22 cellular contexts compared by ENCODE assay signal in the genomic region with DNA sequence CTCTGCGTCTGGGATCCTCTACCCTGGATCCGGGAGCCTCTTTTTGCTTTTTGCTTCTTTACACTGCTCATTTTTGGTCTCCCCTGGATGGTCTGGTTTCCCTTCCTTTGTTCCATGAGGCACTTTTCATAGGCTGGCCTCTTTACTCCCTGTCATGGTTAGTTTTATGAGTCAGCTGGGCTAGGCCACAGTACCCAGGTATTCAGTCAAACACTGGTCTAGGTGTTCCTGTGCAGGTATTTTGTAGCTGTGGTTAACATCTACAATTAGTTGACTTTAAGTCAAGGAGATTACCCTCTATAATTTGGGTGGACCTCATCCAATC. TPM values are rescaled to one million over a fixed set of nuclear protein-coding genes. Genes with fewer than 3 reads are reported as not detected.
DNase-seq lines count a peak whose midpoint lies in the region; ATAC-seq and TF ChIP-seq lines count a peak whose summit lies in the region.
"Had no signal": no experiment of that assay in that cellular context is flagged by ENCODE, and none has a peak within 500 bp of the region (broad histone marks: within the 10 kb centered on the region; RNA-seq: fewer than 3 reads in every experiment).

No MANE protein-coding gene starts in this region.

- no TSS peak for BruUV-seq in A673 (replicated peaks; lab: Mats Ljungman, UMichigan)

- no peak overlapping the region for H3K27ac Mint-ChIP-seq in activated T-cell treated with anti-CD3 and anti-CD28 coated beads, Interleukin-2, amount 50 U/mL, for 72 hours
- H3K27ac Mint-ChIP-seq in activated CD8-positive, alpha-beta T cell treated with anti-CD3 and anti-CD28 coated beads, Interleukin-2, amount 10 ng/mL, durations not matched to agents 7 days and 5 days: peak overlapping the region; percentile 22
- H3K27ac Mint-ChIP-seq: activated T-cell treated with anti-CD3 and anti-CD28 coated beads, Interleukin-2, amount 50 U/mL, for 24 hours; progenitor cell of endocrine pancreas had no signal

- DNase-seq in activated T-cell treated with anti-CD3 and anti-CD28 coated beads, Interleukin-2, amount 50 U/mL, for 72 hours: no peak
- DNase-seq in activated T-cell treated with anti-CD3 and anti-CD28 coated beads for 4 hours (no peak), esophagus squamous epithelium (lab: John Stamatoyannopoulos, UW) (no peak), thoracic aorta (ENCODE audit: low spot score) (no peak), A673 (ENCODE audit: low spot score) (no peak)
- no peak for DNase-seq in activated CD8-positive, alpha-beta T cell treated with anti-CD3 and anti-CD28 coated beads, Interleukin-2, amount 10 ng/mL, durations not matched to agents 7 days and 5 days
- DNase-seq: activated CD4-positive, alpha-beta T cell treated with anti-CD3 and anti-CD28 coated beads, Interleukin-2, amount 50 U/mL, for 48 hours; activated naive CD4-positive, alpha-beta T cell treated with anti-CD3 and anti-CD28 coated beads, Interleukin-2, amount 50 U/mL, for 16 hours; activated T-cell treated with anti-CD3 and anti-CD28 coated beads, Interleukin-2, amount 50 U/mL, for 24 hours; brain microvascular endothelial cell; Calu3; EL; heart right ventricle; left ventricle myocardium superior; NCI-H146; NCI-H774; stimulated activated naive CD4-positive, alpha-beta T cell treated with Interleukin-2 at 50 U/mL for 16 hours; upper lobe of left lung had no signal

- CTCF ChIA-PET in activated CD8-positive, alpha-beta T cell treated with anti-CD3 and anti-CD28 coated beads, Interleukin-2, amount 10 ng/mL, durations not matched to agents 7 days and 5 days (lab: Charles Lee): no interaction called here
- CTCF ChIA-PET in A673 (lab: Charles Lee): no interaction called here

- peaks cover 22% of the 10 kb centered on the region for H3K27me3 Mint-ChIP-seq in activated T-cell treated with anti-CD3 and anti-CD28 coated beads, Interleukin-2, amount 50 U/mL, for 72 hours (ENCODE audit: low read depth)
- peaks cover 2% of the 10 kb centered on the region for H3K27me3 Mint-ChIP-seq in activated CD8-positive, alpha-beta T cell treated with anti-CD3 and anti-CD28 coated beads, Interleukin-2, amount 10 ng/mL, durations not matched to agents 7 days and 5 days (ENCODE audit: low read depth)

- H3K9me3 Mint-ChIP-seq in activated T-cell treated with anti-CD3 and anti-CD28 coated beads, Interleukin-2, amount 50 U/mL, for 72 hours: no peaks in the 10 kb centered on the region
- no peaks in the 10 kb centered on the region for H3K9me3 Mint-ChIP-seq in activated CD8-positive, alpha-beta T cell treated with anti-CD3 and anti-CD28 coated beads, Interleukin-2, amount 10 ng/mL, durations not matched to agents 7 days and 5 days (ENCODE audit: insufficient read depth)
- H3K9me3 Mint-ChIP-seq: activated T-cell treated with anti-CD3 and anti-CD28 coated beads, Interleukin-2, amount 50 U/mL, for 24 hours had no signal

- POLR2A ChIA-PET in activated CD8-positive, alpha-beta T cell treated with anti-CD3 and anti-CD28 coated beads, Interleukin-2, amount 10 ng/mL, durations not matched to agents 7 days and 5 days (lab: Charles Lee): no interaction called here
- POLR2A ChIA-PET in A673 (lab: Charles Lee; ENCODE audit: low non-redundant PET): no interaction called here

- H3K4me1 Mint-ChIP-seq in activated T-cell treated with anti-CD3 and anti-CD28 coated beads, Interleukin-2, amount 50 U/mL, for 72 hours (ENCODE audit: low read depth): peaks cover 68% of the 10 kb centered on the region
- H3K4me1 Mint-ChIP-seq in activated CD8-positive, alpha-beta T cell treated with anti-CD3 and anti-CD28 coated beads, Interleukin-2, amount 10 ng/mL, durations not matched to agents 7 days and 5 days (ENCODE audit: low read depth): peaks cover 49% of the 10 kb centered on the region

- no peak for TF ChIP-seq POLR2A in esophagus squamous epithelium (IDR thresholded peaks at IDR 0.05)

- ATAC-seq in activated T-cell treated with anti-CD3 and anti-CD28 coated beads, Interleukin-2, amount 50 U/mL, for 72 hours (replicated peaks in 1 of 2): peak; percentile 32 to 33
- ATAC-seq in activated CD8-positive, alpha-beta T cell treated with anti-CD3 and anti-CD28 coated beads, Interleukin-2, amount 10 ng/mL, durations not matched to agents 7 days and 5 days: no peak
- no peak for ATAC-seq in thoracic aorta (ENCODE audit: insufficient number of reproducible peaks, low FRiP score, low read depth)
- no peak for ATAC-seq in HG03571 (IDR thresholded peaks at IDR 0.05; ENCODE audit: unreplicated experiment)
- ATAC-seq in HG02759 (IDR thresholded peaks at IDR 0.05; ENCODE audit: unreplicated experiment): no peak

- H3K4me3 Mint-ChIP-seq in activated T-cell treated with anti-CD3 and anti-CD28 coated beads, Interleukin-2, amount 50 U/mL, for 72 hours: no peak overlapping the region
- H3K4me3 Mint-ChIP-seq in activated CD8-positive, alpha-beta T cell treated with anti-CD3 and anti-CD28 coated beads, Interleukin-2, amount 10 ng/mL, durations not matched to agents 7 days and 5 days: no peak overlapping the region
- H3K4me3 Mint-ChIP-seq: activated T-cell treated with anti-CD3 and anti-CD28 coated beads, Interleukin-2, amount 50 U/mL, for 24 hours had no signal

- peaks cover 0 to 33% (median 22%) of the 10 kb centered on the region in 3 donors for H3K4me1 ChIP-seq in esophagus squamous epithelium
- H3K4me1 ChIP-seq in thoracic aorta (ENCODE audit: control insufficient read depth in 1 of 2, low read depth in 2 of 2): peaks cover 8 to 54% of the 10 kb centered on the region in 2 donors
- H3K4me1 ChIP-seq in A673 (ENCODE audit: insufficient read depth, low read length, poor library complexity, severe bottlenecking): no peaks in the 10 kb centered on the region

- TF ChIP-seq CTCF in esophagus squamous epithelium (IDR thresholded peaks at IDR 0.05): no peak
- TF ChIP-seq CTCF in thoracic aorta (IDR thresholded peaks at IDR 0.05): no peak
- no peak for TF ChIP-seq CTCF in A673 (conservative IDR thresholded peaks at IDR 0.05; ENCODE audit: low read depth, low read length)

- no peaks in the 10 kb centered on the region for H3K36me3 ChIP-seq in esophagus squamous epithelium
- no peaks in the 10 kb centered on the region for H3K36me3 ChIP-seq in thoracic aorta
- H3K36me3 ChIP-seq in A673 (ENCODE audit: insufficient read depth, low read length, poor library complexity, severe bottlenecking): no peaks in the 10 kb centered on the region
- H3K36me3 ChIP-seq: brain microvascular endothelial cell, heart right ventricle, upper lobe of left lung had no signal

- no peak overlapping the region for H3K4me3 ChIP-seq in esophagus squamous epithelium
- no peak overlapping the region for H3K4me3 ChIP-seq in thoracic aorta
- no peak overlapping the region for H3K4me3 ChIP-seq in A673 (ENCODE audit: low read depth, low read length, poor library complexity, severe bottlenecking)
- H3K4me3 ChIP-seq: coronary artery, heart right ventricle, upper lobe of left lung had no signal

- intact Hi-C loops in esophagus squamous epithelium (cut with DNase I): no loop called here
- intact Hi-C loops in A673 (cut with micrococcal nuclease; ENCODE audit: unreplicated experiment): no loop called here

- H3K9me3 ChIP-seq in esophagus squamous epithelium (no peaks in the 10 kb centered on the region), thoracic aorta (no peaks in the 10 kb centered on the region), A673 (ENCODE audit: low read depth, low read length, poor library complexity, severe bottlenecking) (no peaks in the 10 kb centered on the region)
- H3K9me3 ChIP-seq: upper lobe of left lung had no signal

- WGBS in esophagus squamous epithelium, 2 donors: 94 to 100% methylated on average over 2 of the region's 2 CpGs

- H3K36me3 Mint-ChIP-seq in activated T-cell treated with anti-CD3 and anti-CD28 coated beads, Interleukin-2, amount 50 U/mL, for 72 hours (ENCODE audit: insufficient read depth in 2 of 2): peaks cover 2 to 7% of the 10 kb centered on the region in 2 donors
- H3K36me3 Mint-ChIP-seq in activated CD8-positive, alpha-beta T cell treated with anti-CD3 and anti-CD28 coated beads, Interleukin-2, amount 10 ng/mL, durations not matched to agents 7 days and 5 days (ENCODE audit: low read depth): no peaks in the 10 kb centered on the region

- H3K27ac ChIP-seq in esophagus squamous epithelium (peak overlapping the region in 3 of 4 donors; percentile 5 to 68 (median 51)), thoracic aorta (peak overlapping the region; percentile 63 to 67), A673 (ENCODE audit: low read depth, low read length, poor library complexity, severe bottlenecking) (no peak overlapping the region)
- H3K27ac ChIP-seq: brain microvascular endothelial cell, upper lobe of left lung had no signal

- H3K27me3 ChIP-seq in esophagus squamous epithelium: peaks cover 0 to 23% (median 0%) of the 10 kb centered on the region in 4 donors
- H3K27me3 ChIP-seq in thoracic aorta (replicated peaks; ENCODE audit: insufficient read depth): no peaks in the 10 kb centered on the region
- H3K27me3 ChIP-seq in A673 (replicated peaks; ENCODE audit: insufficient read depth, low read depth, low read length, poor library complexity): no peaks in the 10 kb centered on the region
- H3K27me3 ChIP-seq: brain microvascular endothelial cell, heart right ventricle, upper lobe of left lung had no signal

RNA-seq across cellular contexts. Expression of a gene that starts 17.5 kb away (rescaled TPM):
- total RNA-seq in activated T-cell treated with anti-CD3 and anti-CD28 coated beads, Interleukin-2, amount 50 U/mL, for 72 hours: 10 to 100 TPM in 1 of 2 donors, 1 to 10 TPM in 1; 6.2 to 12.0 TPM
- total RNA-seq in activated CD8-positive, alpha-beta T cell treated with anti-CD3 and anti-CD28 coated beads, Interleukin-2, amount 10 ng/mL, durations not matched to agents 7 days and 5 days: 1 to 10 TPM; 4.6 to 5.5 TPM
- total RNA-seq in esophagus squamous epithelium: 1 to 10 TPM in 2 of 4 donors, under 1 TPM in 2; 0.57 to 6.5 (median 1.7) TPM
- 1 to 10 TPM; 4.9 to 5.7 TPM for total RNA-seq in thoracic aorta
- 0.75 and 1.1 TPM in 2 replicates for total RNA-seq in A673 (2021)

Comparison
In these comparisons a context has a peak if more than half of its experiments do, and no peak if none do; other contexts are left out.
1. ATAC-seq: peak in activated T-cell treated with anti-CD3 and anti-CD28 coated beads, Interleukin-2, amount 50 U/mL, for 72 hours (2 of 2); none in activated CD8-positive, alpha-beta T cell treated with anti-CD3 and anti-CD28 coated beads, Interleukin-2, amount 10 ng/mL, durations not matched to agents 7 days and 5 days (single experiment), thoracic aorta (single experiment), HG03571 (single experiment) and HG02759 (single experiment).